ENCODE assay signal across 28 cellular contexts in the genomic region with DNA sequence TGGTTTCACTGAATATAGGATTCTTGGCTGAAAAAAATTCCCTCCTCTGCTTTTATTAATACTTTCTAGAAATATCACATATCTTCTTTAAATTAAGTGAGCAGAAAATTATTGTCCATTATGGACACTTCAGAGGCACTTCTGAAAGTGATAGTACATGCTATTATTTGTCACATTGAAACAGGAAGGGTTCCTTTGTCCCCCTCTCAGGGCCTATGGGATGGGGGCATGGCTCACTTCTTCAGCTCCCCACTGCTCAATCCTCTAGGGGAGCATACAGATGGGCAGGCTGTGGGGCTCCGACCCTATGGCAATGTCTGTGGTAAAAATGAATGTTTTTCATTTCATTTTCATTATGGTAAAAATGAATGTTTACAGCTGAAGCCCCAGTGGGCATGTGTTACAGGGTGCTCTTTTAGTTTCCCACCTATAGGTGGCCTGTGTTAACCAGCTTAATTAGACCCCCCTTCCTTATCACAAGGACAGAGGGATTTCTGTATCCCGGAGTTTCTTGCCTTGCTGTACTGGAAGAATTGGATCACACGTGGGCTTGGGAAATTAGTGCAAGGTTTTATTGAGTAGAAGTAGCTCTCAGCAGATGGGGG.
DNase-seq lines count a peak whose midpoint lies in the region; ATAC-seq, FAIRE-seq and TF ChIP-seq lines count a peak whose summit lies in the region.
"Had no signal": no experiment of that assay in that cellular context is flagged by ENCODE, and none has a peak within 500 bp of the region (broad histone marks: within the 10 kb centered on the region; RNA-seq: fewer than 3 reads in every experiment).

No MANE protein-coding gene starts in this region.

- DNase-seq in NB4 (ENCODE audit: low read depth), result no peak
- no peak for DNase-seq in H1 (ENCODE audit: low read depth in 1 of 2, low spot score in 2 of 2)
- no peak for DNase-seq in activated CD4-positive, alpha-beta memory T cell treated with anti-CD3 and anti-CD28 coated beads, Interleukin-2, amount 10 ng/mL, durations not matched to agents 7 days and 5 days
- no peak for DNase-seq in D341Med (ENCODE audit: low spot score)
- DNase-seq: activated CD4-positive, alpha-beta T cell treated with anti-CD3 and anti-CD28 coated beads, Interleukin-2, amount 10 ng/mL, durations not matched to agents 24 days and 14 days; activated naive CD4-positive, alpha-beta T cell treated with anti-CD3 and anti-CD28 coated beads for 36 hours; activated T-cell treated with anti-CD3 and anti-CD28 coated beads, Interleukin-2, amount 50 U/mL, for 72 hours; amniotic stem cell; DMS79; erythroblast; foreskin fibroblast; GOT3; left ventricle myocardium superior; naive thymus-derived CD4-positive, alpha-beta T cell; NCI-H1105 treated with DMSO at 0.1 percent for 48 hours; NCI-H2081 treated with DMSO at 0.1 percent for 48 hours; NCI-H446 treated with DMSO at 0.1 percent for 48 hours; retina; T-helper 2 cell; upper lobe of right lung had no signal

- no peak for TF ChIP-seq POLR2A in NB4 (IDR thresholded peaks at IDR 0.05; ENCODE audit: extremely low read depth, insufficient read length)
- TF ChIP-seq POLR2A in H1 (IDR thresholded peaks at IDR 0.05; ENCODE audit: control extremely low read depth in 1 of 2, low read depth in 2 of 2, low read length in 2 of 2), result no peak

- H3K56ac ChIP-seq in H1 (replicated peaks; ENCODE audit: insufficient read length, low read depth, low read length), result no peak overlapping the region

- H2AK5ac ChIP-seq in H1 (ENCODE audit: low read depth, low read length), result no peak overlapping the region

- TF ChIP-seq RAD21 in H1 (IDR thresholded peaks at IDR 0.05 in 1 of 2, conservative IDR thresholded peaks at IDR 0.05 in 1 of 2; ENCODE audit: low read depth in 2 of 2, low read length in 2 of 2), result peak; percentile 29 to 44; a peak in 3 of 4 replicates

- no peak overlapping the region for H3K4me3 ChIP-seq in NB4 (ENCODE audit: low read depth, low read length)
- no peak overlapping the region for H3K4me3 ChIP-seq in H1 (ENCODE audit: extremely low read depth in 1 of 4, insufficient read depth in 2 of 4, low read depth in 3 of 4, low read length in 4 of 4)
- H3K4me3 ChIP-seq: smooth muscle cell, upper lobe of right lung had no signal

- no peak overlapping the region for H3K27ac ChIP-seq in C4-2B
- H3K27ac ChIP-seq in H1 (ENCODE audit: low read depth, low read length), result no peak overlapping the region
- H3K27ac ChIP-seq: HL-60, upper lobe of right lung had no signal

- no peaks in the 10 kb centered on the region for H3K23me2 ChIP-seq in H1 (ENCODE audit: low read depth, low read length)

- no peaks in the 10 kb centered on the region for H3K79me2 ChIP-seq in H1 (ENCODE audit: control insufficient read depth in 1 of 2, insufficient read depth in 2 of 2, low read length in 2 of 2)

- no peak overlapping the region for H2BK20ac ChIP-seq in H1 (ENCODE audit: low read length)

- no peak overlapping the region for H3K27ac Mint-ChIP-seq in activated CD4-positive, alpha-beta memory T cell treated with anti-CD3 and anti-CD28 coated beads, Interleukin-2, amount 10 ng/mL, durations not matched to agents 7 days and 5 days
- H3K27ac Mint-ChIP-seq: activated CD4-positive, alpha-beta T cell treated with anti-CD3 and anti-CD28 coated beads, Interleukin-2, amount 10 ng/mL, durations not matched to agents 24 days and 14 days; activated naive CD4-positive, alpha-beta T cell treated with anti-CD3 and anti-CD28 coated beads for 36 hours; activated T-cell treated with anti-CD3 and anti-CD28 coated beads, Interleukin-2, amount 50 U/mL, for 72 hours; B cell; mesothelial cell of epicardium; naive thymus-derived CD4-positive, alpha-beta T cell had no signal

- H3K23ac ChIP-seq in H1 (ENCODE audit: insufficient read length), result no peak overlapping the region

- H3K36me3 ChIP-seq in H1 (ENCODE audit: control insufficient read depth in 2 of 4, insufficient read depth in 4 of 4, low read length in 3 of 4), result no peaks in the 10 kb centered on the region
- H3K36me3 ChIP-seq: upper lobe of right lung had no signal

- H2BK5ac ChIP-seq in H1 (ENCODE audit: low read depth, low read length), result no peak overlapping the region

- no peaks in the 10 kb centered on the region for H3K4me1 ChIP-seq in H1 (replicated peaks in 1 of 4; ENCODE audit: control insufficient read depth in 3 of 4, insufficient read depth in 4 of 4, low read length in 3 of 4)
- H3K4me1 ChIP-seq: upper lobe of right lung had no signal

- no peak overlapping the region; the same call in 1 of the 2 replicates for H3K18ac ChIP-seq in H1 (ENCODE audit: extremely low read depth, low read length)

- POLR2A ChIA-PET in H1 (lab: Charles Lee; ENCODE audit: partially characterized antibody), result no interaction called here
- POLR2A ChIA-PET in activated CD4-positive, alpha-beta memory T cell treated with anti-CD3 and anti-CD28 coated beads, Interleukin-2, amount 10 ng/mL, durations not matched to agents 7 days and 5 days (lab: Charles Lee), result no interaction called here

- no peaks in the 10 kb centered on the region for H3K36me3 Mint-ChIP-seq in activated CD4-positive, alpha-beta memory T cell treated with anti-CD3 and anti-CD28 coated beads, Interleukin-2, amount 10 ng/mL, durations not matched to agents 7 days and 5 days (ENCODE audit: low read depth)
- H3K36me3 Mint-ChIP-seq: mesothelial cell of epicardium; naive thymus-derived CD4-positive, alpha-beta T cell had no signal

- no peak overlapping the region for H2BK12ac ChIP-seq in H1 (ENCODE audit: low read depth, low read length)

- 81% methylated on average over 3 of the region's 3 CpGs; no CpG with 5 or more reads in 1 of the 2 experiments for WGBS in H1 (ENCODE audit: extremely low coverage in 1 of 2, insufficient coverage in 1 of 2, insufficient read length in 1 of 2, insufficient replicate concordance in 2 of 2, low coverage in 1 of 2, low lambda C conversion rate in 2 of 2, missing lambda C conversion rate in 1 of 2), 2 experiments

- no peak overlapping the region for H4K91ac ChIP-seq in H1 (replicated peaks; ENCODE audit: insufficient read length, low read length)

- no peak overlapping the region for H4K5ac ChIP-seq in H1 (ENCODE audit: insufficient read length, low read depth, low read length)

- no peaks in the 10 kb centered on the region for H3K27me3 ChIP-seq in H1 (replicated peaks in 1 of 4; ENCODE audit: control insufficient read depth in 3 of 4, extremely low read depth in 1 of 4, insufficient read depth in 3 of 4, low read length in 3 of 4)
- H3K27me3 ChIP-seq: upper lobe of right lung had no signal

- H3K9me3 ChIP-seq in H1 (ENCODE audit: insufficient read depth in 2 of 2, low read depth in 1 of 2, low read length in 1 of 2), result no peaks in the 10 kb centered on the region
- H3K9me3 ChIP-seq: upper lobe of right lung had no signal

- H4K8ac ChIP-seq in H1 (ENCODE audit: extremely low read depth, insufficient read depth, low read length), result 0 out of 2 replicates have a peak overlapping the region, but pooled peaks have one; percentile 68

- CTCF ChIA-PET in H1 (lab: Charles Lee; ENCODE audit: partially characterized antibody), result interaction anchor here (0.6 to 2.7 kb wide), 19 partner anchors 8 to 428 kb away, joined by 3 to 13 read pairs (median 3); no protein-coding TSS in a partner anchor
- CTCF ChIA-PET in activated CD4-positive, alpha-beta memory T cell treated with anti-CD3 and anti-CD28 coated beads, Interleukin-2, amount 10 ng/mL, durations not matched to agents 7 days and 5 days (lab: Charles Lee), result no interaction called here

- H3K14ac ChIP-seq in H1 (ENCODE audit: insufficient read length), result no peak overlapping the region

- no peak for TF ChIP-seq EP300 in H1 (IDR thresholded peaks at IDR 0.05; ENCODE audit: borderline replicate concordance in 1 of 2, low read depth in 2 of 2, low read length in 2 of 2)

- peak overlapping the region; percentile 63; the same call in 1 of the 2 replicates for H2AFZ ChIP-seq in H1 (ENCODE audit: low read length)

- no peaks in the 10 kb centered on the region for H3K9me3 Mint-ChIP-seq in activated CD4-positive, alpha-beta memory T cell treated with anti-CD3 and anti-CD28 coated beads, Interleukin-2, amount 10 ng/mL, durations not matched to agents 7 days and 5 days
- H3K9me3 Mint-ChIP-seq: activated CD4-positive, alpha-beta T cell treated with anti-CD3 and anti-CD28 coated beads, Interleukin-2, amount 10 ng/mL, durations not matched to agents 24 days and 14 days; activated naive CD4-positive, alpha-beta T cell treated with anti-CD3 and anti-CD28 coated beads for 36 hours; mesothelial cell of epicardium had no signal

- no peak overlapping the region for H3K4me3 Mint-ChIP-seq in activated CD4-positive, alpha-beta memory T cell treated with anti-CD3 and anti-CD28 coated beads, Interleukin-2, amount 10 ng/mL, durations not matched to agents 7 days and 5 days
- H3K4me3 Mint-ChIP-seq: activated CD4-positive, alpha-beta T cell treated with anti-CD3 and anti-CD28 coated beads, Interleukin-2, amount 10 ng/mL, durations not matched to agents 24 days and 14 days; activated naive CD4-positive, alpha-beta T cell treated with anti-CD3 and anti-CD28 coated beads for 36 hours; activated T-cell treated with anti-CD3 and anti-CD28 coated beads, Interleukin-2, amount 50 U/mL, for 72 hours; B cell; mesothelial cell of epicardium; naive thymus-derived CD4-positive, alpha-beta T cell had no signal

- H2BK15ac ChIP-seq in H1 (ENCODE audit: low read length), result no peak overlapping the region

- no peaks in the 10 kb centered on the region for H4K20me1 ChIP-seq in H1 (replicated peaks in 1 of 2; ENCODE audit: control insufficient read depth in 1 of 2, insufficient read depth in 2 of 2, low read length in 2 of 2)

- no peaks in the 10 kb centered on the region for H3K27me3 Mint-ChIP-seq in activated CD4-positive, alpha-beta memory T cell treated with anti-CD3 and anti-CD28 coated beads, Interleukin-2, amount 10 ng/mL, durations not matched to agents 7 days and 5 days
- H3K27me3 Mint-ChIP-seq: activated CD4-positive, alpha-beta T cell treated with anti-CD3 and anti-CD28 coated beads, Interleukin-2, amount 10 ng/mL, durations not matched to agents 24 days and 14 days; B cell; naive thymus-derived CD4-positive, alpha-beta T cell had no signal

- H3K79me1 ChIP-seq in H1 (ENCODE audit: low read depth, low read length), result no peaks in the 10 kb centered on the region

- no peak overlapping the region for H2BK120ac ChIP-seq in H1 (replicated peaks; ENCODE audit: low read depth, low read length)

- ATAC-seq in GM18870 (IDR thresholded peaks at IDR 0.05; ENCODE audit: unreplicated experiment), result peak; percentile 57
- ATAC-seq in GM19324 (IDR thresholded peaks at IDR 0.05; ENCODE audit: low FRiP score, unreplicated experiment), result no peak
- ATAC-seq in HG03108 (IDR thresholded peaks at IDR 0.05; ENCODE audit: unreplicated experiment), result no peak
- ATAC-seq: activated T-cell treated with anti-CD3 and anti-CD28 coated beads, Interleukin-2, amount 50 U/mL, for 72 hours; left ventricle myocardium superior; naive thymus-derived CD4-positive, alpha-beta T cell; upper lobe of right lung had no signal

- no peak for FAIRE-seq in H1 (lab: Jason Lieb, UNC)

- H3K4ac ChIP-seq in H1 (replicated peaks; ENCODE audit: insufficient read length, low read depth, low read length), result no peak overlapping the region

- no peak overlapping the region for H3K4me2 ChIP-seq in H1 (ENCODE audit: insufficient read depth in 1 of 2, low read depth in 2 of 2, low read length in 2 of 2)
- H3K4me2 ChIP-seq: smooth muscle cell had no signal

- H3K4me1 Mint-ChIP-seq in activated CD4-positive, alpha-beta memory T cell treated with anti-CD3 and anti-CD28 coated beads, Interleukin-2, amount 10 ng/mL, durations not matched to agents 7 days and 5 days, result no peaks in the 10 kb centered on the region
- H3K4me1 Mint-ChIP-seq: activated CD4-positive, alpha-beta T cell treated with anti-CD3 and anti-CD28 coated beads, Interleukin-2, amount 10 ng/mL, durations not matched to agents 24 days and 14 days; B cell; naive thymus-derived CD4-positive, alpha-beta T cell had no signal

- H3K9ac ChIP-seq in H1 (replicated peaks in 1 of 4; ENCODE audit: extremely low read depth in 1 of 4, low read depth in 3 of 4, low read length in 3 of 4), result no peak overlapping the region

- peak; percentile 13 for TF ChIP-seq CTCF in C4-2B (conservative IDR thresholded peaks at IDR 0.05)
- TF ChIP-seq CTCF in NB4 (IDR thresholded peaks at IDR 0.05; ENCODE audit: low read depth, low read length), result peak; percentile 25
- peak in 2 of 3 experiments; percentile 9 to 42; a peak in 2 of 4 replicates for TF ChIP-seq CTCF in H1 (IDR thresholded peaks at IDR 0.05; ENCODE audit: control extremely low read depth in 1 of 3, insufficient read depth in 1 of 3, low read depth in 1 of 3, low read length in 3 of 3)
